21 cellular contexts compared by ENCODE assay signal in genomic region chr13:51311957-51312520, GRCh38. TPM values are rescaled to one million over a fixed set of nuclear protein-coding genes. Genes with fewer than 3 reads are reported as not detected.
DNase-seq lines count a peak whose midpoint lies in the region; ATAC-seq and TF ChIP-seq lines count a peak whose summit lies in the region.
"Had no signal": no experiment of that assay in that cellular context is flagged by ENCODE, and none has a peak within 500 bp of the region (broad histone marks: within the 10 kb centered on the region; RNA-seq: fewer than 3 reads in every experiment).

No MANE protein-coding gene starts in this region.

- peak; percentile 56 for DNase-seq in H7
- peak in 31 of 42 donors; percentile 16 to 71 (median 44) for DNase-seq in head of caudate nucleus
- peak; percentile 73 for DNase-seq in pons (ENCODE audit: low spot score)
- no peak for DNase-seq in NCI-H524 (lab: John Stamatoyannopoulos, UW)
- no peak for DNase-seq in uterus
- DNase-seq in stimulated activated CD4-positive, alpha-beta T cell treated with anti-CD3 and anti-CD28 coated beads, Interleukin-4, amount 100 ng/mL, for 4 hours, result no peak
- DNase-seq: Caco-2; EL; KBM-7; MV-4-11; NCI-H1417 treated with DMSO at 0.1 percent for 48 hours; NCI-H1930; NCI-H69; NK-92 treated with Interleukin-12 subunit alpha and Interleukin-12 subunit beta, amount 100 ng/mL, for 24 hours; SHP77 treated with DMSO at 0.1 percent for 48 hours had no signal

- no peaks in the 10 kb centered on the region for H3K9me3 ChIP-seq in uterus
- H3K9me3 ChIP-seq: Caco-2 had no signal

- H3K27ac ChIP-seq in angular gyrus (ENCODE audit: low read depth, low read length), result peak overlapping the region; percentile 55
- no peak overlapping the region for H3K27ac ChIP-seq in uterus
- H3K27ac ChIP-seq: C4-2B had no signal

- intact Hi-C loops in head of caudate nucleus (cut with DNase I), result no loop called here
- intact Hi-C loops in uterus (cut with DNase I; ENCODE audit: low total_unique reads), result no loop called here

- H3K4me1 ChIP-seq in uterus, result no peaks in the 10 kb centered on the region
- H3K4me1 ChIP-seq: Caco-2 had no signal

- H3K36me3 ChIP-seq in H7 (replicated peaks; ENCODE audit: control insufficient read depth, insufficient read depth, low read length) (no peaks in the 10 kb centered on the region), uterus (no peaks in the 10 kb centered on the region)

- no peak for TF ChIP-seq CTCF in uterus (IDR thresholded peaks at IDR 0.05)

- H3K4me3 ChIP-seq in H7 (ENCODE audit: insufficient read depth, low read depth, low read length), result no peak overlapping the region
- no peak overlapping the region for H3K4me3 ChIP-seq in uterus

- H3K27me3 ChIP-seq in H7 (ENCODE audit: control insufficient read depth, insufficient read depth, low read length) (no peaks in the 10 kb centered on the region), uterus (no peaks in the 10 kb centered on the region)

- ATAC-seq in GM18858 (IDR thresholded peaks at IDR 0.05; ENCODE audit: unreplicated experiment), result no peak
- ATAC-seq: HCT116 had no signal

- TF ChIP-seq POLR2A in uterus (IDR thresholded peaks at IDR 0.05), result no peak

RNA-seq across cellular contexts. Expression of gene SERPINE3, which starts 27.5 kb away (rescaled TPM):
- total RNA-seq in H7 (2014; rRNA removed; shearing (Covaris generic)), result 0.18 and 0.28 TPM in 2 replicates
- under 1 TPM in 1 of 4 donors, not detected in 3; 0.14 TPM for total RNA-seq in uterus
- total RNA-seq: A673, Caco-2, OCI-LY7 had no signal

Comparison
In these comparisons a context has a peak if more than half of its experiments do, and no peak if none do; other contexts are left out.
1. DNase-seq: peak in H7 (single experiment), head of caudate nucleus (31 of 42) and pons (single experiment); none in NCI-H524 (0 of 2), uterus (0 of 2) and stimulated activated CD4-positive, alpha-beta T cell treated with anti-CD3 and anti-CD28 coated beads, Interleukin-4, amount 100 ng/mL, for 4 hours (0 of 2).